ENCODE assay signal across 14 cellular contexts in the genomic region with DNA sequence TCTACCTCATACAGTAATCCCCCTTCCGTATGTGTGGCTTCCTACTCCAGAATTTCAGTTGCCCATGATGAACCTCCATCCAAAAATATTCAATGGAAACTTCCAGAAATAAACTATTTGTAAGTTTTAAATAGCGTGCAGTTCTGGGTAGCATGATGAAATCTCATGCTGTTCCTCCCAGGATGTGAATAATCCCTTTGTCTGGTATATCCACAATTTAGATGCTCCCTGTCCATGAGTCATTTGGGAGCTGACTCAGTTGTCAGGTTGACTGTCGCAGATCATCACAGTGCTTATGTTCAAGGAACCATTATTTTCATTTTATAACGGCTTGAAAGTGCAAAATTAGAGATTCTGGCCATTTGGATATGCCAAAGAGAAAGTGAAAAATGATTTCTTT.
A peak's percentile ranks its signal among the peaks of the same experiment; 100 is the strongest.
DNase-seq lines count a peak whose midpoint lies in the region; ATAC-seq and TF ChIP-seq lines count a peak whose summit lies in the region.
"Had no signal": no experiment of that assay in that cellular context is flagged by ENCODE, and none has a peak within 500 bp of the region (broad histone marks: within the 10 kb centered on the region; RNA-seq: fewer than 3 reads in every experiment).

No MANE protein-coding gene starts in this region.

- TF ChIP-seq CTCF in choroid plexus epithelial cell (conservative IDR thresholded peaks at IDR 0.05; ENCODE audit: low read depth, low read length) = no peak

- intact Hi-C loops in Right ventricle myocardium inferior (cut with DNase I) = no loop called here

- no peak overlapping the region for H3K4me3 ChIP-seq in choroid plexus epithelial cell (ENCODE audit: low read depth, low read length)

- DNase-seq in Daoy (ENCODE audit: low read depth) = peak; percentile 15
- peak; percentile 69 for DNase-seq in NCI-H226
- peak; percentile 64 for DNase-seq in choroid plexus epithelial cell (ENCODE audit: low read depth)
- DNase-seq in myocyte (ENCODE audit: low read depth) = peak; percentile 51
- no peak for DNase-seq in NCI-H1092 (lab: John Stamatoyannopoulos, UW)
- no peak for DNase-seq in Right ventricle myocardium inferior (ENCODE audit: missing footprints)
- DNase-seq: activated naive CD4-positive, alpha-beta T cell treated with anti-CD3 and anti-CD28 coated beads, Interleukin-2, amount 10 ng/mL, durations not matched to agents 7 days and 5 days; CD8-positive, alpha-beta memory T cell; dermis blood vessel endothelial cell; NCI-H1930; nephron progenitor cell; SHP77 treated with DMSO at 0.1 percent for 48 hours had no signal

- ATAC-seq in Right ventricle myocardium inferior = no peak
- ATAC-seq in GM19463 (IDR thresholded peaks at IDR 0.05; ENCODE audit: unreplicated experiment) = no peak
- ATAC-seq in HG02623 (IDR thresholded peaks at IDR 0.05; ENCODE audit: unreplicated experiment) = no peak

Comparison
In these comparisons a context has a peak if more than half of its experiments do, and no peak if none do; other contexts are left out.
1. DNase-seq: peak in Daoy (single experiment), NCI-H226 (single experiment), choroid plexus epithelial cell (single experiment) and myocyte (single experiment); none in NCI-H1092 (single experiment) and Right ventricle myocardium inferior (single experiment).